In the genomic region with DNA sequence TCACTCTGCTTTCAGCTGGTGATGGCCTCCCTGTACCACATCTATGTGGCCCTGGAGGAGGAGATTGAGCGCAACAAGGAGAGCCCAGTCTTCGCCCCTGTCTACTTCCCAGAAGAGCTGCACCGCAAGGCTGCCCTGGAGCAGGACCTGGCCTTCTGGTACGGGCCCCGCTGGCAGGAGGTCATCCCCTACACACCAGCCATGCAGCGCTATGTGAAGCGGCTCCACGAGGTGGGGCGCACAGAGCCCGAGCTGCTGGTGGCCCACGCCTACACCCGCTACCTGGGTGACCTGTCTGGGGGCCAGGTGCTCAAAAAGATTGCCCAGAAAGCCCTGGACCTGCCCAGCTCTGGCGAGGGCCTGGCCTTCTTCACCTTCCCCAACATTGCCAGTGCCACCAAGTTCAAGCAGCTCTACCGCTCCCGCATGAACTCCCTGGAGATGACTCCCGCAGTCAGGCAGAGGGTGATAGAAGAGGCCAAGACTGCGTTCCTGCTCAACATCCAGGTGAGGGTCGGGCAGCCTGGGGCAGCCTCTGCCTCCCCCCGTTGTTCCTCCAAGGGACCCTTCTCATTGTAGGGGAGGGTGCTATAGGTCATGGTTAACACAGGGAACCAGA, we compare ENCODE assay signal across 1 cellular context.
TF ChIP-seq lines count a peak whose summit lies in the region.

No MANE protein-coding gene starts in this region.

TF ChIP-seq in HepG2, 621 proteins besides CTCF, POLR2A, EP300 and RAD21:
- TF ChIP-seq AGO2 (optimal IDR thresholded peaks at IDR 0.05; ENCODE audit: low read depth, low read length): peak; percentile 51
- TF ChIP-seq PLRG1 (conservative IDR thresholded peaks at IDR 0.05): no peak
- 0 out of 2 replicates have a peak, but pooled peaks have one; percentile 37 for TF ChIP-seq RBFOX2 (IDR thresholded peaks at IDR 0.05; ENCODE audit: low read depth, low read length)
- no peak for TF ChIP-seq SALL1 (CRISPR knock-in tag; IDR thresholded peaks at IDR 0.05)
- TF ChIP-seq, protein P1, sequence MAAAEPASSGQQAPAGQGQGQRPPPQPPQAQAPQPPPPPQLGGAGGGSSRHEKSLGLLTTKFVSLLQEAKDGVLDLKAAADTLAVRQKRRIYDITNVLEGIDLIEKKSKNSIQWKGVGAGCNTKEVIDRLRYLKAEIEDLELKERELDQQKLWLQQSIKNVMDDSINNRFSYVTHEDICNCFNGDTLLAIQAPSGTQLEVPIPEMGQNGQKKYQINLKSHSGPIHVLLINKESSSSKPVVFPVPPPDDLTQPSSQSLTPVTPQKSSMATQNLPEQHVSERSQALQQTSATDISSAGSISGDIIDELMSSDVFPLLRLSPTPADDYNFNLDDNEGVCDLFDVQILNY (CRISPR knock-in tag; conservative IDR thresholded peaks at IDR 0.05): no peak
